In genomic region chr5:55407059-55407684, GRCh38 we compare ENCODE assay signal across 8 cellular contexts.
DNase-seq lines count a peak whose midpoint lies in the region; ATAC-seq, FAIRE-seq and TF ChIP-seq lines count a peak whose summit lies in the region.

No MANE protein-coding gene starts in this region.

- H3K4me3 Mint-ChIP-seq in naive thymus-derived CD4-positive, alpha-beta T cell, result no peak overlapping the region

- no peaks in the 10 kb centered on the region for H4K20me1 ChIP-seq in endothelial cell of umbilical vein (replicated peaks; ENCODE audit: control insufficient read depth, extremely low read depth, insufficient read depth, low read length)
- H4K20me1 ChIP-seq in Karpas-422 (ENCODE audit: insufficient read depth, low read depth, low read length), result no peaks in the 10 kb centered on the region

- H3K9me2 ChIP-seq in Karpas-422 (replicated peaks; ENCODE audit: insufficient read depth, low read length), result no peaks in the 10 kb centered on the region

- dilution Hi-C loops in endothelial cell of umbilical vein (cut with MboI; ENCODE audit: extremely low pct_ligation_motif_present, low sequenced_read_pairs), result no loop called here

- BruUV-seq in endothelial cell of umbilical vein (replicated peaks; lab: Mats Ljungman, UMichigan), result no TSS peak

- H3K9ac ChIP-seq in NT2/D1 (ENCODE audit: insufficient read length, low read depth), result no peak overlapping the region
- no peak overlapping the region for H3K9ac ChIP-seq in endothelial cell of umbilical vein (replicated peaks; ENCODE audit: extremely low read depth, insufficient read depth, low read length)
- H3K9ac ChIP-seq in Karpas-422 (ENCODE audit: low read length), result no peak overlapping the region

- peak; percentile 42 for ATAC-seq in naive thymus-derived CD4-positive, alpha-beta T cell

- H2AFZ ChIP-seq in endothelial cell of umbilical vein (ENCODE audit: low read depth, low read length), result no peak overlapping the region
- H2AFZ ChIP-seq in Karpas-422 (ENCODE audit: low read length), result no peak overlapping the region

- H3K36me3 ChIP-seq in NT2/D1 (ENCODE audit: insufficient read depth, insufficient read length, low read length) (peaks cover 52% of the 10 kb centered on the region), endothelial cell of umbilical vein (ENCODE audit: control insufficient read depth in 2 of 2, extremely low read depth in 1 of 2, insufficient read depth in 2 of 2, low read length in 2 of 2) (peaks cover 1 to 10% of the 10 kb centered on the region in 2 experiments), Karpas-422 (ENCODE audit: insufficient read depth, low read length) (peaks cover 45% of the 10 kb centered on the region; the same call in 1 of the 2 replicates)
- peaks cover 5 to 47% (median 10%) of the 10 kb centered on the region in 3 experiments for H3K36me3 ChIP-seq in naive thymus-derived CD4-positive, alpha-beta T cell (ENCODE audit: control insufficient read depth in 2 of 3, insufficient read depth in 3 of 3, low read length in 3 of 3)

- H3K27me3 ChIP-seq in NT2/D1 (ENCODE audit: insufficient read depth, insufficient read length) (no peaks in the 10 kb centered on the region), endothelial cell of umbilical vein (ENCODE audit: control insufficient read depth in 2 of 2, insufficient read depth in 2 of 2, low read length in 2 of 2) (no peaks in the 10 kb centered on the region), Karpas-422 (ENCODE audit: low read length) (no peaks in the 10 kb centered on the region)
- no peaks in the 10 kb centered on the region for H3K27me3 ChIP-seq in naive thymus-derived CD4-positive, alpha-beta T cell (ENCODE audit: control insufficient read depth in 2 of 2, insufficient read depth in 2 of 2, low read length in 2 of 2)

- H3K9me1 ChIP-seq in endothelial cell of umbilical vein (replicated peaks; ENCODE audit: control insufficient read depth, extremely low read depth, insufficient read depth, low read length), result no peaks in the 10 kb centered on the region

- H3K4me1 ChIP-seq in NT2/D1 (ENCODE audit: insufficient read depth, insufficient read length) (no peaks in the 10 kb centered on the region), endothelial cell of umbilical vein (ENCODE audit: control insufficient read depth, extremely low read depth, insufficient read depth, low read length) (no peaks in the 10 kb centered on the region), Karpas-422 (ENCODE audit: low read length) (no peaks in the 10 kb centered on the region)
- H3K4me1 ChIP-seq in naive thymus-derived CD4-positive, alpha-beta T cell (ENCODE audit: control insufficient read depth in 2 of 2, insufficient read depth in 2 of 2, low read length in 2 of 2), result no peaks in the 10 kb centered on the region

- H3K4me1 Mint-ChIP-seq in naive thymus-derived CD4-positive, alpha-beta T cell, result peaks cover 6 to 23% (median 12%) of the 10 kb centered on the region in 7 donors

- H3K9me3 Mint-ChIP-seq in naive thymus-derived CD4-positive, alpha-beta T cell, result peaks cover 0 to 2% (median 0%) of the 10 kb centered on the region in 11 donors

- H3K27ac ChIP-seq in endothelial cell of umbilical vein (ENCODE audit: insufficient read depth, low read depth, low read length) (no peak overlapping the region), Karpas-422 (ENCODE audit: low read length) (no peak overlapping the region)
- H3K27ac ChIP-seq in naive thymus-derived CD4-positive, alpha-beta T cell (ENCODE audit: low read depth, low read length), result no peak overlapping the region

- H3K4me2 ChIP-seq in endothelial cell of umbilical vein (ENCODE audit: insufficient read depth, low read length) (no peak overlapping the region), Karpas-422 (ENCODE audit: low read depth, low read length, poor library complexity, severe bottlenecking) (no peak overlapping the region)

- peak; percentile 5 to 8 for DNase-seq in activated CD4-positive, alpha-beta T cell treated with anti-CD3 and anti-CD28 coated beads, Interleukin-2, amount 50 U/mL, for 4 hours
- no peak for DNase-seq in activated CD4-positive, alpha-beta T cell treated with anti-CD3 and anti-CD28 coated beads for 1 hour
- DNase-seq in NT2/D1 (ENCODE audit: low read depth, low spot score) (peak; percentile 9), endothelial cell of umbilical vein (ENCODE audit: low read depth, low spot score) (peak; percentile 54), Karpas-422 (no peak), NK-92 (lab: John Stamatoyannopoulos, UW; ENCODE audit: unreplicated experiment) (no peak)
- DNase-seq in naive thymus-derived CD4-positive, alpha-beta T cell, result peak in 6 of 9 donors; percentile 4 to 34 (median 16)
- no peak for DNase-seq in central memory CD4-positive, alpha-beta T cell

- H3K4me3 ChIP-seq in NT2/D1 (ENCODE audit: insufficient read length, low read depth) (no peak overlapping the region), endothelial cell of umbilical vein (replicated peaks in 1 of 3; ENCODE audit: insufficient read depth in 1 of 3, low read depth in 1 of 3, low read length in 3 of 3) (no peak overlapping the region), Karpas-422 (ENCODE audit: low read length) (no peak overlapping the region)
- no peak overlapping the region for H3K4me3 ChIP-seq in naive thymus-derived CD4-positive, alpha-beta T cell (ENCODE audit: low read length)

- intact Hi-C loops in endothelial cell of umbilical vein (cut with micrococcal nuclease), result loop anchor here (1.0 to 5.0 kb wide), 2 partner anchors 195 to 284 kb away; no protein-coding TSS in a partner anchor
- intact Hi-C loops in naive thymus-derived CD4-positive, alpha-beta T cell (cut with micrococcal nuclease), result loop anchor here (1.0 to 5.0 kb wide), 2 partner anchors 235 to 285 kb away; partner anchors contain the start of gene CDC20B (in 1 of the 2)

- H3K27ac Mint-ChIP-seq in naive thymus-derived CD4-positive, alpha-beta T cell, result peak overlapping the region in 2 of 9 donors; percentile 20 to 36

- H3K9me3 ChIP-seq in NT2/D1 (ENCODE audit: insufficient read depth, low read length) (no peaks in the 10 kb centered on the region), endothelial cell of umbilical vein (replicated peaks; ENCODE audit: control insufficient read depth, insufficient read depth, low read length) (no peaks in the 10 kb centered on the region), Karpas-422 (ENCODE audit: low read length) (no peaks in the 10 kb centered on the region)
- no peaks in the 10 kb centered on the region for H3K9me3 ChIP-seq in naive thymus-derived CD4-positive, alpha-beta T cell (ENCODE audit: control insufficient read depth in 2 of 3, low read length in 3 of 3)

- POLR2A ChIA-PET in endothelial cell of umbilical vein (lab: Charles Lee), result no interaction called here
- POLR2A ChIA-PET in naive thymus-derived CD4-positive, alpha-beta T cell (lab: Charles Lee), result no interaction called here

- TF ChIP-seq POLR2A in endothelial cell of umbilical vein (IDR thresholded peaks at IDR 0.05; ENCODE audit: low read depth, low read length), result no peak

- H3K36me3 Mint-ChIP-seq in naive thymus-derived CD4-positive, alpha-beta T cell, result peaks cover 6 to 40% (median 18%) of the 10 kb centered on the region in 5 donors

- no peaks in the 10 kb centered on the region for H3K27me3 Mint-ChIP-seq in naive thymus-derived CD4-positive, alpha-beta T cell

- CTCF ChIA-PET in endothelial cell of umbilical vein (lab: Charles Lee), result interaction anchor here (0.7 to 4.3 kb wide), 3 partner anchors 270 to 285 kb away, joined by 3 to 96 read pairs (median 5); no protein-coding TSS in a partner anchor
- CTCF ChIA-PET in naive thymus-derived CD4-positive, alpha-beta T cell (lab: Charles Lee), result interaction anchor here (1.7 to 3.0 kb wide), 2 partner anchors 283 to 285 kb away, joined by 4 to 22 read pairs; no protein-coding TSS in a partner anchor

- no peaks in the 10 kb centered on the region for H3K79me2 ChIP-seq in endothelial cell of umbilical vein (ENCODE audit: control insufficient read depth, insufficient read depth, low read length)
- H3K79me2 ChIP-seq in Karpas-422 (ENCODE audit: low read length), result peaks cover 18% of the 10 kb centered on the region

- TF ChIP-seq CTCF in endothelial cell of umbilical vein (IDR thresholded peaks at IDR 0.05; ENCODE audit: extremely low read depth in 1 of 2, insufficient read depth in 1 of 2, low read depth in 1 of 2, low read length in 2 of 2), result peak; percentile 46 to 64

- FAIRE-seq in endothelial cell of umbilical vein (lab: Jason Lieb, UNC), result peak; percentile 54

TF ChIP-seq in endothelial cell of umbilical vein, 7 proteins besides CTCF, POLR2A, EP300 and RAD21:
- no peak for TF ChIP-seq POLR2AphosphoS5 (IDR thresholded peaks at IDR 0.05; ENCODE audit: insufficient read depth, low read depth, low read length)
- TF ChIP-seq EZH2 (IDR thresholded peaks at IDR 0.05; ENCODE audit: borderline replicate concordance, low read depth, low read length, severe bottlenecking), result no peak
- TF ChIP-seq JUN (IDR thresholded peaks at IDR 0.05; ENCODE audit: borderline replicate concordance, insufficient read depth, insufficient read length, low read depth), result no peak
- TF ChIP-seq GATA2 (IDR thresholded peaks at IDR 0.05; ENCODE audit: insufficient read depth, insufficient read length, low read depth, low read length), result no peak
- no peak for TF ChIP-seq FOS (IDR thresholded peaks at IDR 0.05; ENCODE audit: borderline replicate concordance, insufficient read depth, low read length)
- TF ChIP-seq MAX (IDR thresholded peaks at IDR 0.05; ENCODE audit: insufficient read depth, insufficient read length), result no peak
- no peak for TF ChIP-seq MYC (IDR thresholded peaks at IDR 0.05; ENCODE audit: low read depth, low read length)

Comparison
In these comparisons a context has a peak if more than half of its experiments do, and no peak if none do; other contexts are left out.
1. DNase-seq: peak in activated CD4-positive, alpha-beta T cell treated with anti-CD3 and anti-CD28 coated beads, Interleukin-2, amount 50 U/mL, for 4 hours (2 of 2), NT2/D1 (single experiment), endothelial cell of umbilical vein (single experiment) and naive thymus-derived CD4-positive, alpha-beta T cell (6 of 9); none in activated CD4-positive, alpha-beta T cell treated with anti-CD3 and anti-CD28 coated beads for 1 hour (single experiment), Karpas-422 (single experiment), central memory CD4-positive, alpha-beta T cell (single experiment) and NK-92 (single experiment).